ENCODE assay signal across 8 cellular contexts in the genomic region with DNA sequence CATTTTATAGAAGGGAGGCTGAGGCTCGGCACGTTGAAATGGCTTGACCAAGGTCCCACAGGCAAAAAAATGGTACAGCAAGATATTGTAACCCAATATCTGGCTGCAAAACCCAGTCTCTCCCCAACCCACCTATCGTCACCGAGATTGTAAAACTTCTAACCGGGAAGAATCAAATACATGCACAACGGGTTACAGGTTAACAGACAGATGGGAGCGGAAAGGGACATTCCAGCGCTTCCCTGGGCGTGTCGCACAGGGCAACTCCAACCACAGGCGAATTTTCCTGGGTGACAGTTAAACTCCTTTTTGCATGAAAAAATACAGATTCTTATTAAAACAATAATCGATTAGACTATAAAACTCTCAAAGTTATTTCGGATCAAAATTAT. TPM values are rescaled to one million over a fixed set of nuclear protein-coding genes. Genes with fewer than 3 reads are reported as not detected.
DNase-seq lines count a peak whose midpoint lies in the region; ATAC-seq and TF ChIP-seq lines count a peak whose summit lies in the region.

No MANE protein-coding gene starts in this region.

- DNase-seq in astrocyte of the hippocampus (ENCODE audit: low read depth, low spot score) (peak; percentile 53), iris pigment epithelial cell (ENCODE audit: low read depth) (peak; percentile 53), NCI-H1417 (lab: John Stamatoyannopoulos, UW) (no peak), NCI-H187 treated with DMSO at 0.1 percent for 48 hours (lab: John Stamatoyannopoulos, UW) (no peak)
- DNase-seq in stimulated activated naive CD8-positive, alpha-beta T cell treated with anti-CD3 and anti-CD28 coated beads, Interleukin-15, Interleukin-2, amounts not matched to agents 100 U/mL and 50 U/mL, for 24 hours: peak; percentile 8

- no peak for TF ChIP-seq CTCF in C4-2B (conservative IDR thresholded peaks at IDR 0.05)

- H3K4me3 Mint-ChIP-seq in IgD-negative memory B cell: peak overlapping the region; percentile 91 to 99 (median 95)

- H3K9me3 Mint-ChIP-seq in IgD-negative memory B cell: no peaks in the 10 kb centered on the region

- H3K4me1 Mint-ChIP-seq in IgD-negative memory B cell: peaks cover 30 to 32% (median 30%) of the 10 kb centered on the region in 3 donors

- peak; percentile 5 for ATAC-seq in GM21360 (IDR thresholded peaks at IDR 0.05; ENCODE audit: unreplicated experiment)
- no peak for ATAC-seq in stimulated activated naive CD8-positive, alpha-beta T cell treated with anti-CD3 and anti-CD28 coated beads, Interleukin-15, Interleukin-2, amounts not matched to agents 100 U/mL and 50 U/mL, for 24 hours

- no peaks in the 10 kb centered on the region for H3K36me3 Mint-ChIP-seq in IgD-negative memory B cell

- H3K27me3 Mint-ChIP-seq in IgD-negative memory B cell: no peaks in the 10 kb centered on the region

- peak overlapping the region; percentile 89 to 95 (median 95) for H3K27ac Mint-ChIP-seq in IgD-negative memory B cell

- peak overlapping the region; percentile 78 for H3K27ac ChIP-seq in C4-2B

RNA-seq across cellular contexts. Expression of gene JUN, which starts 31.8 kb away (rescaled TPM):
- polyA plus RNA-seq in IgD-negative memory B cell: 217 TPM

Comparison
In these comparisons a context has a peak if more than half of its experiments do, and no peak if none do; other contexts are left out.
1. DNase-seq: peak in astrocyte of the hippocampus (single experiment), iris pigment epithelial cell (single experiment) and stimulated activated naive CD8-positive, alpha-beta T cell treated with anti-CD3 and anti-CD28 coated beads, Interleukin-15, Interleukin-2, amounts not matched to agents 100 U/mL and 50 U/mL, for 24 hours (single experiment); none in NCI-H1417 (0 of 3) and NCI-H187 treated with DMSO at 0.1 percent for 48 hours (single experiment).